Comparison of ENCODE assay signal across 6 cellular contexts in the genomic region with DNA sequence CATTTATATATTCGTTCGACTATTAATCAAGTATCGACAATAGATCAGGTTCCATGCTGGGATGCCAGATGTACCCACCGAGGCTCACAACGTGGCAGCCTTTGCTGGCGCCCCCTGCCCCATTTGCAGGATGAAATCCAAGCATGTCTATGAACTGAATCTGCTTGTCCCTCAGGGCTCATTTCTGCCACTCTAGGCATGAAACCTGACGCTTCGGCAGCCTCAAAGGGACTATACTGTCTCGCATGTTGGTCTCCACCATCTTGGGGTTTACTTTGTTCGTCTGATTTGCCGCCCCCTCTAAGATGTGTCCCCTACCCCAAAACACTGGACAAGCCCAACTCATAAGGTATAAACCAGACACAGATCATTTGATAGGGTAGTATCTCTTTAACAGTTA. TPM values are rescaled to one million over a fixed set of nuclear protein-coding genes. Genes with fewer than 3 reads are reported as not detected.
"Had no signal": no experiment of that assay in that cellular context is flagged by ENCODE, and none has a peak within 500 bp of the region (broad histone marks: within the 10 kb centered on the region; RNA-seq: fewer than 3 reads in every experiment).

No MANE protein-coding gene starts in this region.

- H3K9me3 ChIP-seq: HAP-1 had no signal

- H3K4me3 ChIP-seq: GM23248, HAP-1 had no signal

- H3K9ac ChIP-seq: GM23248 had no signal

- DNase-seq: GM23248, GOT3, H7, HFFc6 had no signal

- H3K27ac ChIP-seq: GM23248, HL-60 had no signal

- H2AFZ ChIP-seq: GM23248 had no signal

- H3K4me1 ChIP-seq: HAP-1 had no signal

RNA-seq across cellular contexts. Expression of a gene that starts 36.7 kb away (rescaled TPM):
- polyA plus RNA-seq: GM23248 had no signal
